10 cellular contexts compared by ENCODE assay signal in the genomic region with DNA sequence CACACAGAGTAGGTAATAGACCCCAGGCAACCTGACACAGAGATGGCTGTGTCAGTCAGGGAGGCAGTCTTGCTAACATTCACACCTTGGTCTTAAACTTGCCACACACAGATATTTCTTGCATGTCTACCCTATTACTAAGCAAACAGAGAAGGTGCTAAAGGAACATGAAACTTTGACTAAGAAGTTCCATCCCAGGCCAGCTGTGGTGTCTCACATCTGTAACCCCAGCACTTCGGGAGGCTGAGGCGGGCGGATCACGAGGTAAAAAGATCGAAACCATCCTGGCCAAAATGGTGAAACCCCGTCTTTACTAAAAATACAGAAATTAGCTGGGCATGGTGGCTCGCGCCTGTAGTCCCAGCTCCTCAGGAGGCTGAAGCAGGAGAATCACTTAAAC.
DNase-seq lines count a peak whose midpoint lies in the region; ATAC-seq and TF ChIP-seq lines count a peak whose summit lies in the region.
"Had no signal": no experiment of that assay in that cellular context is flagged by ENCODE, and none has a peak within 500 bp of the region (broad histone marks: within the 10 kb centered on the region; RNA-seq: fewer than 3 reads in every experiment).

No MANE protein-coding gene starts in this region.

- peak overlapping the region; percentile 55 for H3K4me3 Mint-ChIP-seq in activated T-helper 17 cell treated with anti-CD3 and anti-CD28 coated beads, Interleukin-2, amount 50 U/mL, for 72 hours

- H3K36me3 Mint-ChIP-seq in activated T-helper 17 cell treated with anti-CD3 and anti-CD28 coated beads, Interleukin-2, amount 50 U/mL, for 72 hours (ENCODE audit: low read depth): peaks cover 7% of the 10 kb centered on the region

- H3K4me1 Mint-ChIP-seq in activated T-helper 17 cell treated with anti-CD3 and anti-CD28 coated beads, Interleukin-2, amount 50 U/mL, for 72 hours: peaks cover 18% of the 10 kb centered on the region

- peaks cover 3% of the 10 kb centered on the region for H3K27me3 Mint-ChIP-seq in activated T-helper 17 cell treated with anti-CD3 and anti-CD28 coated beads, Interleukin-2, amount 50 U/mL, for 72 hours

- H3K36me3 ChIP-seq in transverse colon: no peaks in the 10 kb centered on the region

- 82% methylated on average over 8 of the region's 8 CpGs; no CpG with 5 or more reads in 1 of the 2 donors for WGBS in transverse colon (ENCODE audit: low coverage in 1 of 2), 2 donors

- peak; percentile 93 for ATAC-seq in HG03354 (IDR thresholded peaks at IDR 0.05; ENCODE audit: poor library complexity, severe bottlenecking, unreplicated experiment)
- ATAC-seq in activated T-helper 17 cell treated with anti-CD3 and anti-CD28 coated beads, Interleukin-2, amount 50 U/mL, for 72 hours (replicated peaks): peak; percentile 97
- ATAC-seq: A549 had no signal

- H3K9me3 Mint-ChIP-seq in activated T-helper 17 cell treated with anti-CD3 and anti-CD28 coated beads, Interleukin-2, amount 50 U/mL, for 72 hours: no peaks in the 10 kb centered on the region

- in situ Hi-C loops in transverse colon (cut with MboI; ENCODE audit: low pct_ligation_motif_present in 1 of 4, low pct_unique_long_range_greater_than_20kb in 1 of 4, low sequenced_read_pairs in 3 of 4): no loop called here
- in situ Hi-C loops in ACHN (cut with HindIII; ENCODE audit: low pct_ligation_motif_present, low pct_unique_long_range_greater_than_20kb, low sequenced_read_pairs): no loop called here

- peak overlapping the region; percentile 92 for H3K27ac Mint-ChIP-seq in activated T-helper 17 cell treated with anti-CD3 and anti-CD28 coated beads, Interleukin-2, amount 50 U/mL, for 72 hours

- H3K27ac ChIP-seq in transverse colon: no peak overlapping the region
- H3K27ac ChIP-seq: A549 had no signal

- intact Hi-C loops in transverse colon (cut with DNase I; ENCODE audit: low total_unique reads): no loop called here

- TF ChIP-seq EP300 in transverse colon (IDR thresholded peaks at IDR 0.05; ENCODE audit: low read depth): no peak

- peak; percentile 50 to 56 for DNase-seq in activated CD4-positive, alpha-beta T cell treated with anti-CD3 and anti-CD28 coated beads for 24 hours (ENCODE audit: low read depth in 2 of 2)
- no peak for DNase-seq in activated CD4-positive, alpha-beta T cell treated with anti-CD3 and anti-CD28 coated beads, Interleukin-2, amount 50 U/mL, for 1 hour
- peak; percentile 30 to 37 for DNase-seq in stimulated activated CD8-positive, alpha-beta memory T cell treated with anti-CD3 and anti-CD28 coated beads, Interleukin-7, amount 100 ng/mL, for 4 hours (ENCODE audit: low read depth in 2 of 2)
- no peak for DNase-seq in transverse colon
- no peak for DNase-seq in GDM1 (lab: John Stamatoyannopoulos, UW)
- DNase-seq in ACHN: no peak
- DNase-seq: NCI-H1694 had no signal

- TF ChIP-seq CTCF in transverse colon (IDR thresholded peaks at IDR 0.05): no peak

- no peak for TF ChIP-seq POLR2A in transverse colon (IDR thresholded peaks at IDR 0.05)

- H3K4me3 ChIP-seq in transverse colon: no peak overlapping the region
- H3K4me3 ChIP-seq: A549 had no signal

- H3K27me3 ChIP-seq in transverse colon: no peaks in the 10 kb centered on the region

- H3K9me3 ChIP-seq in transverse colon: no peaks in the 10 kb centered on the region
- H3K9me3 ChIP-seq: A549 had no signal

- H3K4me1 ChIP-seq in transverse colon: no peaks in the 10 kb centered on the region

Comparison
In these comparisons a context has a peak if more than half of its experiments do, and no peak if none do; other contexts are left out.
1. DNase-seq: peak in activated CD4-positive, alpha-beta T cell treated with anti-CD3 and anti-CD28 coated beads for 24 hours (2 of 2) and stimulated activated CD8-positive, alpha-beta memory T cell treated with anti-CD3 and anti-CD28 coated beads, Interleukin-7, amount 100 ng/mL, for 4 hours (2 of 2); none in activated CD4-positive, alpha-beta T cell treated with anti-CD3 and anti-CD28 coated beads, Interleukin-2, amount 50 U/mL, for 1 hour (single experiment), transverse colon (single experiment), GDM1 (single experiment) and ACHN (single experiment).